24 cellular contexts compared by ENCODE assay signal in genomic region chr20:62342910-62343309, GRCh38. TPM values are rescaled to one million over a fixed set of nuclear protein-coding genes. Genes with fewer than 3 reads are reported as not detected.
DNase-seq lines count a peak whose midpoint lies in the region; ATAC-seq, FAIRE-seq and TF ChIP-seq lines count a peak whose summit lies in the region.
"Had no signal": no experiment of that assay in that cellular context is flagged by ENCODE, and none has a peak within 500 bp of the region (broad histone marks: within the 10 kb centered on the region; RNA-seq: fewer than 3 reads in every experiment).

No MANE protein-coding gene starts in this region.

- no peak for TF ChIP-seq EP300 in Ishikawa (IDR thresholded peaks at IDR 0.05; ENCODE audit: borderline replicate concordance)

- peak overlapping the region; percentile 46 for H3K27ac ChIP-seq in RWPE1
- H3K27ac ChIP-seq in right lobe of liver: no peak overlapping the region
- H3K27ac ChIP-seq in vagina: no peak overlapping the region
- H3K27ac ChIP-seq: upper lobe of right lung had no signal

- ATAC-seq in right lobe of liver: peak; percentile 53 to 73 (median 61)
- ATAC-seq: activated CD4-positive, CD25-positive, alpha-beta regulatory T cell treated with anti-CD3 and anti-CD28 coated beads, Interleukin-2, amount 50 U/mL, for 24 hours; activated CD8-positive, alpha-beta T cell treated with anti-CD3 and anti-CD28 coated beads, Interleukin-2, amount 10 ng/mL, durations not matched to agents 7 days and 5 days; activated naive CD8-positive, alpha-beta T cell treated with anti-CD3 and anti-CD28 coated beads, Interleukin-2, amount 50 U/mL, for 24 hours; upper lobe of right lung had no signal

- H3K9me3 ChIP-seq in right lobe of liver (no peaks in the 10 kb centered on the region), vagina (no peaks in the 10 kb centered on the region)
- H3K9me3 ChIP-seq: BE2C, upper lobe of right lung had no signal

- H3K27me3 ChIP-seq in right lobe of liver (no peaks in the 10 kb centered on the region), vagina (no peaks in the 10 kb centered on the region)
- H3K27me3 ChIP-seq: BE2C, upper lobe of right lung had no signal

- TF ChIP-seq POLR2A in right lobe of liver (IDR thresholded peaks at IDR 0.05) (no peak), vagina (IDR thresholded peaks at IDR 0.05) (no peak)

- intact Hi-C loops in right lobe of liver (cut with DNase I): no loop called here
- intact Hi-C loops in vagina (cut with DNase I): no loop called here

- FAIRE-seq in frontal cortex (lab: Jason Lieb, UNC): no peak
- FAIRE-seq: endothelial cell of umbilical vein, GM12891 had no signal

- H3K4me1 ChIP-seq in right lobe of liver (no peaks in the 10 kb centered on the region), vagina (no peaks in the 10 kb centered on the region)
- H3K4me1 ChIP-seq: BE2C, upper lobe of right lung had no signal

- TF ChIP-seq RAD21 in Ishikawa (IDR thresholded peaks at IDR 0.05; ENCODE audit: low read depth): no peak

- WGBS in right lobe of liver (ENCODE audit: insufficient coverage, low coverage, low lambda C conversion rate, missing lambda C conversion rate): 25% methylated on average over 8 of the region's 10 CpGs

- CTCF ChIA-PET in RWPE1 (lab: Yijun Ruan, JAX): no interaction called here

- DNase-seq in NCI-H2029 (lab: John Stamatoyannopoulos, UW): peak; percentile 20
- DNase-seq in NCI-H2029 treated with DMSO at 0.1 percent for 48 hours (lab: John Stamatoyannopoulos, UW): no peak
- DNase-seq in RWPE1 (ENCODE audit: low spot score): no peak
- DNase-seq in right lobe of liver: no peak
- DNase-seq in NCI-H524 treated with DMSO at 0.1 percent for 48 hours (lab: John Stamatoyannopoulos, UW): no peak
- no peak for DNase-seq in vagina (ENCODE audit: extremely low spot score in 2 of 2)
- DNase-seq in frontal cortex (ENCODE audit: low spot score in 2 of 2): no peak
- DNase-seq: 8988T; activated CD8-positive, alpha-beta T cell treated with anti-CD3 and anti-CD28 coated beads, Interleukin-2, amount 10 ng/mL, durations not matched to agents 7 days and 5 days; activated gamma-delta T cell; activated naive CD8-positive, alpha-beta T cell treated with anti-CD3 and anti-CD28 coated beads, Interleukin-2, amount 50 U/mL, for 24 hours; activated T-cell treated with anti-CD3 and anti-CD28 coated beads for 4 hours; BE2C; cerebellar nuclear complex; head of caudate nucleus; Kasumi-1; MV-4-11; NCI-H187 treated with DMSO at 0.1 percent for 48 hours; T-helper 1 cell; upper lobe of right lung had no signal

- POLR2A ChIA-PET in RWPE1 (lab: Yijun Ruan, JAX; ENCODE audit: low non-redundant PET): no interaction called here

- TF ChIP-seq CTCF in RWPE1 (conservative IDR thresholded peaks at IDR 0.05; ENCODE audit: low read depth) (no peak), right lobe of liver (IDR thresholded peaks at IDR 0.05) (no peak), vagina (IDR thresholded peaks at IDR 0.05) (no peak)

- H3K4me3 ChIP-seq in right lobe of liver: no peak overlapping the region
- no peak overlapping the region for H3K4me3 ChIP-seq in vagina
- H3K4me3 ChIP-seq: upper lobe of right lung had no signal

- H3K36me3 ChIP-seq in right lobe of liver: peaks cover 0 to 9% (median 3%) of the 10 kb centered on the region in 4 donors
- H3K36me3 ChIP-seq in vagina: peaks cover 0 to 7% of the 10 kb centered on the region in 2 donors
- H3K36me3 ChIP-seq: BE2C had no signal

TF ChIP-seq in Ishikawa, 13 proteins besides CTCF, POLR2A, EP300 and RAD21:
- peak; percentile 45 for TF ChIP-seq NFIC (IDR thresholded peaks at IDR 0.05)
- no peak for TF ChIP-seq FOXM1 (IDR thresholded peaks at IDR 0.05; ENCODE audit: borderline replicate concordance, low read depth)

RNA-seq across cellular contexts. Expression of gene LAMA5, which starts 24.2 kb away (rescaled TPM):
- total RNA-seq in right lobe of liver (10 to 100 TPM; 30.3 to 80.8 (median 47.1) TPM), vagina (150 TPM), frontal cortex (11.4 TPM)

RNA-seq across cellular contexts. Expression of gene ADRM1, which starts 40.1 kb away (rescaled TPM):
- total RNA-seq in right lobe of liver: 100 to 1,000 TPM in 2 of 6 experiments, 10 to 100 TPM in 4; 49.5 to 139 (median 55.7) TPM
- total RNA-seq in vagina: 110 TPM
- total RNA-seq in frontal cortex: 41.2 TPM

RNA-seq across cellular contexts. Expression of gene RPS21, which starts 44.0 kb away (rescaled TPM):
- 100 to 1,000 TPM; 339 to 696 (median 413) TPM for total RNA-seq in right lobe of liver
- 1,935 TPM for total RNA-seq in vagina
- 821 TPM for total RNA-seq in frontal cortex
